Comparison of ENCODE assay signal across 10 cellular contexts in genomic region chr15:73650387-73651126, GRCh38. TPM values are rescaled to one million over a fixed set of nuclear protein-coding genes. Genes with fewer than 3 reads are reported as not detected.
A peak's percentile ranks its signal among the peaks of the same experiment; 100 is the strongest.
DNase-seq lines count a peak whose midpoint lies in the region; ATAC-seq and TF ChIP-seq lines count a peak whose summit lies in the region.
"Had no signal": no experiment of that assay in that cellular context is flagged by ENCODE, and none has a peak within 500 bp of the region (broad histone marks: within the 10 kb centered on the region; RNA-seq: fewer than 3 reads in every experiment).

No MANE protein-coding gene starts in this region.

- no peaks in the 10 kb centered on the region for H3K27me3 Mint-ChIP-seq in CD14-positive monocyte (ENCODE audit: low read depth in 3 of 3)
- H3K27me3 Mint-ChIP-seq in activated T-helper 1 cell treated with anti-CD3 and anti-CD28 coated beads, Interleukin-12 subunit alpha, Interleukin-12 subunit beta, Interleukin-2, Interleukin-4 antibody, amounts not matched to agents 30 ng/mL and 10 ng/mL and 1 ng/mL, durations not matched to agents 14 hours and 24 hours and 36 hours (ENCODE audit: insufficient read depth) = peaks cover 9% of the 10 kb centered on the region

- TF ChIP-seq CTCF in CD14-positive monocyte (IDR thresholded peaks at IDR 0.05) (no peak), HEK293 (tag by site-specific recombination; IDR thresholded peaks at IDR 0.05) (no peak)

- H3K36me3 Mint-ChIP-seq in CD14-positive monocyte = no peaks in the 10 kb centered on the region
- no peaks in the 10 kb centered on the region for H3K36me3 Mint-ChIP-seq in activated T-helper 1 cell treated with anti-CD3 and anti-CD28 coated beads, Interleukin-12 subunit alpha, Interleukin-12 subunit beta, Interleukin-2, Interleukin-4 antibody, amounts not matched to agents 30 ng/mL and 10 ng/mL and 1 ng/mL, durations not matched to agents 14 hours and 24 hours and 36 hours (ENCODE audit: low read depth)

- peaks cover 6% of the 10 kb centered on the region; the same call in 1 of the 2 replicates for H3K27me3 ChIP-seq in HAP-1 (ENCODE audit: low read depth)
- H3K27me3 ChIP-seq: pancreas had no signal

- peaks cover 22% of the 10 kb centered on the region for H3K4me1 Mint-ChIP-seq in CD14-positive monocyte
- peaks cover 12% of the 10 kb centered on the region for H3K4me1 Mint-ChIP-seq in activated T-helper 1 cell treated with anti-CD3 and anti-CD28 coated beads, Interleukin-12 subunit alpha, Interleukin-12 subunit beta, Interleukin-2, Interleukin-4 antibody, amounts not matched to agents 30 ng/mL and 10 ng/mL and 1 ng/mL, durations not matched to agents 14 hours and 24 hours and 36 hours (ENCODE audit: low read depth)

- H3K9me3 ChIP-seq in HEK293 (ENCODE audit: control insufficient read depth, insufficient read depth, low read depth, low read length) (no peaks in the 10 kb centered on the region), HAP-1 (no peaks in the 10 kb centered on the region)
- H3K9me3 ChIP-seq: pancreas had no signal

- H3K4me1 ChIP-seq in HEK293 (ENCODE audit: control insufficient read depth, insufficient read depth, low read length) = peaks cover 16% of the 10 kb centered on the region; the same call in 1 of the 2 replicates
- H3K4me1 ChIP-seq in HAP-1 = no peaks in the 10 kb centered on the region
- H3K4me1 ChIP-seq: pancreas had no signal

- DNase-seq in CD14-positive monocyte (ENCODE audit: low spot score) (no peak), kidney tubule cell (ENCODE audit: low spot score) (peak; percentile 60), activated gamma-delta T cell (lab: John Stamatoyannopoulos, UW) (no peak), HAP-1 (ENCODE audit: low spot score in 2 of 2) (no peak)
- no peak for DNase-seq in activated T-helper 1 cell treated with anti-CD3 and anti-CD28 coated beads, Interleukin-12 subunit alpha, Interleukin-12 subunit beta, Interleukin-2, Interleukin-4 antibody, amounts not matched to agents 30 ng/mL and 10 ng/mL and 1 ng/mL, durations not matched to agents 14 hours and 24 hours and 36 hours (ENCODE audit: low spot score)
- DNase-seq: DMS79 treated with DMSO at 0.1 percent for 48 hours, NCI-H2171, pancreas had no signal

- H3K36me3 ChIP-seq in HEK293 (ENCODE audit: control insufficient read depth in 2 of 2, insufficient read depth in 1 of 2, low read length in 2 of 2) (no peaks in the 10 kb centered on the region), HAP-1 (replicated peaks) (no peaks in the 10 kb centered on the region)
- H3K36me3 ChIP-seq: pancreas had no signal

- POLR2A ChIA-PET in HEK293 (lab: Yijun Ruan, JAX) = no interaction called here

- intact Hi-C loops in CD14-positive monocyte (cut with micrococcal nuclease) = no loop called here
- intact Hi-C loops in activated T-helper 1 cell treated with anti-CD3 and anti-CD28 coated beads, Interleukin-12 subunit alpha, Interleukin-12 subunit beta, Interleukin-2, Interleukin-4 antibody, amounts not matched to agents 30 ng/mL and 10 ng/mL and 1 ng/mL, durations not matched to agents 14 hours and 24 hours and 36 hours (cut with micrococcal nuclease) = loop anchor here (2.0 kb wide), 2 partner anchors 14 to 26 kb away; no protein-coding TSS in a partner anchor

- H3K27ac ChIP-seq in HEK293 (ENCODE audit: extremely low read depth, low read depth, low read length) = no peak overlapping the region
- H3K27ac ChIP-seq: pancreas had no signal

- CTCF ChIA-PET in HEK293 (lab: Yijun Ruan, JAX) = interaction anchor here (1.3 to 1.9 kb wide), 2 partner anchors 14 to 36 kb away, joined by 6 to 8 read pairs; no protein-coding TSS in a partner anchor

- H3K4me3 Mint-ChIP-seq in CD14-positive monocyte = peak overlapping the region in 1 of 2 donors; percentile 6
- no peak overlapping the region for H3K4me3 Mint-ChIP-seq in activated T-helper 1 cell treated with anti-CD3 and anti-CD28 coated beads, Interleukin-12 subunit alpha, Interleukin-12 subunit beta, Interleukin-2, Interleukin-4 antibody, amounts not matched to agents 30 ng/mL and 10 ng/mL and 1 ng/mL, durations not matched to agents 14 hours and 24 hours and 36 hours

- ATAC-seq in HG03520 (IDR thresholded peaks at IDR 0.05; ENCODE audit: unreplicated experiment) = no peak

- in situ Hi-C loops in HAP-1 (cut with MboI; ENCODE audit: low sequenced_read_pairs) = no loop called here

- peaks cover 0 to 1% (median 0%) of the 10 kb centered on the region in 7 donors for H3K9me3 Mint-ChIP-seq in CD14-positive monocyte
- H3K9me3 Mint-ChIP-seq in activated T-helper 1 cell treated with anti-CD3 and anti-CD28 coated beads, Interleukin-12 subunit alpha, Interleukin-12 subunit beta, Interleukin-2, Interleukin-4 antibody, amounts not matched to agents 30 ng/mL and 10 ng/mL and 1 ng/mL, durations not matched to agents 14 hours and 24 hours and 36 hours = no peaks in the 10 kb centered on the region

- H3K27ac Mint-ChIP-seq in CD14-positive monocyte = peak overlapping the region; percentile 7 to 85 (median 64)
- H3K27ac Mint-ChIP-seq in activated T-helper 1 cell treated with anti-CD3 and anti-CD28 coated beads, Interleukin-12 subunit alpha, Interleukin-12 subunit beta, Interleukin-2, Interleukin-4 antibody, amounts not matched to agents 30 ng/mL and 10 ng/mL and 1 ng/mL, durations not matched to agents 14 hours and 24 hours and 36 hours = peak overlapping the region; percentile 47

- no peak overlapping the region for H3K4me3 ChIP-seq in HEK293 (ENCODE audit: low read depth, low read length)
- H3K4me3 ChIP-seq in HAP-1 = no peak overlapping the region
- H3K4me3 ChIP-seq: pancreas had no signal

TF ChIP-seq in HEK293, 187 proteins besides CTCF, POLR2A, EP300 and RAD21:
- TF ChIP-seq ZNF624 (tag by site-specific recombination; IDR thresholded peaks at IDR 0.05) (no peak), ZNF211 (tag by site-specific recombination; IDR thresholded peaks at IDR 0.05; ENCODE audit: low read depth) (no peak), ZNF600 (tag by site-specific recombination; IDR thresholded peaks at IDR 0.05) (0 out of 2 replicates have a peak, but pooled peaks have one; percentile 34), ZNF629 (tag by site-specific recombination; IDR thresholded peaks at IDR 0.05) (no peak)
- TF ChIP-seq, protein P1, sequence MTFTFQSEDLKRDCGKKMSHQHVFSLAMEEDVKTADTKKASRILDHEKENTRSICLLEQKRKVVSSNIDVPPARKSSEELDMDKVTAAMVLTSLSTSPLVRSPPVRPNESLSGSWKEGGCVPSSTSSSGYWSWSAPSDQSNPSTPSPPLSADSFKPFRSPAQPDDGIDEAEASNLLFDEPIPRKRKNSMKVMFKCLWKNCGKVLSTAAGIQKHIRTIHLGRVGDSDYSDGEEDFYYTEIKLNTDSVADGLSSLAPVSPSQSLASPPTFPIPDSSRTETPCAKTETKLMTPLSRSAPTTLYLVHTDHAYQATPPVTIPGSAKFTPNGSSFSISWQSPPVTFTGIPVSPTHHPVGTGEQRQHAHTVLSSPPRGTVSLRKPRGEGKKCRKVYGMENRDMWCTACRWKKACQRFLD (tag by site-specific recombination; IDR thresholded peaks at IDR 0.05) = no peak

RNA-seq across cellular contexts. Expression of gene NPTN, which starts 17.4 kb away (rescaled TPM):
- 10 to 100 TPM; 86.5 to 88.0 TPM for polyA plus RNA-seq in CD14-positive monocyte
- 91.1 and 91.2 TPM in 2 replicates for total RNA-seq in activated T-helper 1 cell treated with anti-CD3 and anti-CD28 coated beads, Interleukin-12 subunit alpha, Interleukin-12 subunit beta, Interleukin-2, Interleukin-4 antibody, amounts not matched to agents 30 ng/mL and 10 ng/mL and 1 ng/mL, durations not matched to agents 14 hours and 24 hours and 36 hours

RNA-seq across cellular contexts. Expression of gene CD276, which starts 33.6 kb away (rescaled TPM):
- under 1 TPM; 0.52 to 0.64 TPM for polyA plus RNA-seq in CD14-positive monocyte
- total RNA-seq in activated T-helper 1 cell treated with anti-CD3 and anti-CD28 coated beads, Interleukin-12 subunit alpha, Interleukin-12 subunit beta, Interleukin-2, Interleukin-4 antibody, amounts not matched to agents 30 ng/mL and 10 ng/mL and 1 ng/mL, durations not matched to agents 14 hours and 24 hours and 36 hours = 29.0 and 29.2 TPM in 2 replicates
